16 cellular contexts compared by ENCODE assay signal in the genomic region with DNA sequence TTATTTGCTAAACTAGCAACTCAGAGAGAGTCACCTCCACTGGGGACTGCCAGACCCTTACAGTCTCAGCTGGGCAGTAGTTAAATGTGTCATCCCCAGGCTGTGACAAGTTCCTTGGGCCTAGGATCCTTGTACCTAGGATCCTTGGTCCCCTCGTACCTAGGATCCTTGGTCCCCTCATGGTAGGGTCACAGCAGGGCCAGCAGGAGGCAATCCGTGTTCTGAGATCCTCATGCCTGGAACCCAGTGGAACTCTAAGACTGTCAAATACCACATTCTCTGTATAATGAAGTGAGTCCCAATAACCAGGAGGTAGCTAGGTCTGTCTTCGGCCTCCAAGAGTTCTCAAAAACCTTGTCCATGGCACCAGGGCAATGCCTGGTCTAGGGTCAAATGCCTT.
"Had no signal": no experiment of that assay in that cellular context is flagged by ENCODE, and none has a peak within 500 bp of the region (broad histone marks: within the 10 kb centered on the region; RNA-seq: fewer than 3 reads in every experiment).

No MANE protein-coding gene starts in this region.

- H3K36me3 ChIP-seq: adrenal gland, cardiac muscle cell, thoracic aorta had no signal

- H3K27me3 Mint-ChIP-seq: activated T-cell treated with anti-CD3 and anti-CD28 coated beads, Interleukin-2, amount 50 U/mL, for 24 hours had no signal

- H3K4me1 Mint-ChIP-seq: activated naive CD4-positive, alpha-beta T cell treated with anti-CD3 and anti-CD28 coated beads, Interleukin-2, amount 50 U/mL, for 24 hours; stimulated activated naive CD8-positive, alpha-beta T cell treated with anti-CD3 and anti-CD28 coated beads, Interleukin-15, amount 100 ng/mL, for 72 hours; T-cell had no signal

- ATAC-seq: sciatic nerve; stimulated activated naive CD8-positive, alpha-beta T cell treated with anti-CD3 and anti-CD28 coated beads, Interleukin-15, amount 100 ng/mL, for 72 hours; T-cell had no signal

- H3K4me3 ChIP-seq: adrenal gland, cardiac muscle cell, dorsolateral prefrontal cortex, thoracic aorta had no signal

- H3K9me3 ChIP-seq: adrenal gland, thoracic aorta had no signal

- H3K4me3 Mint-ChIP-seq: activated naive CD4-positive, alpha-beta T cell treated with anti-CD3 and anti-CD28 coated beads, Interleukin-2, amount 50 U/mL, for 24 hours; activated T-cell treated with anti-CD3 and anti-CD28 coated beads, Interleukin-2, amount 50 U/mL, for 24 hours; neural crest cell; stimulated activated naive CD8-positive, alpha-beta T cell treated with anti-CD3 and anti-CD28 coated beads, Interleukin-15, amount 100 ng/mL, for 72 hours; T-cell had no signal

- H3K36me3 Mint-ChIP-seq: activated naive CD4-positive, alpha-beta T cell treated with anti-CD3 and anti-CD28 coated beads, Interleukin-2, amount 50 U/mL, for 24 hours; T-cell had no signal

- H3K27ac ChIP-seq: adrenal gland, cardiac muscle cell, dorsolateral prefrontal cortex, thoracic aorta had no signal

- H3K27me3 ChIP-seq: adrenal gland, cardiac muscle cell had no signal

- H3K27ac Mint-ChIP-seq: activated naive CD4-positive, alpha-beta T cell treated with anti-CD3 and anti-CD28 coated beads, Interleukin-2, amount 50 U/mL, for 24 hours; activated T-cell treated with anti-CD3 and anti-CD28 coated beads, Interleukin-2, amount 50 U/mL, for 24 hours; stimulated activated naive CD8-positive, alpha-beta T cell treated with anti-CD3 and anti-CD28 coated beads, Interleukin-15, amount 100 ng/mL, for 72 hours; T-cell had no signal

- DNase-seq: activated CD4-positive, alpha-beta T cell treated with anti-CD3 and anti-CD28 coated beads, Interleukin-2, amount 50 U/mL, for 48 hours; activated effector memory CD4-positive, alpha-beta T cell treated with anti-CD3 and anti-CD28 coated beads, Interleukin-2, amount 50 U/mL, for 16 hours; activated T-cell treated with anti-CD3 and anti-CD28 coated beads, Interleukin-2, amount 50 U/mL, for 24 hours; dorsolateral prefrontal cortex; erythroblast; islet precursor cell; stimulated activated CD4-positive, alpha-beta T cell treated with anti-CD3 and anti-CD28 coated beads, Interleukin-1b, Interleukin-23, amount 100 ng/mL, for 48 hours; stimulated activated naive CD8-positive, alpha-beta T cell treated with anti-CD3 and anti-CD28 coated beads, Interleukin-15, amount 100 ng/mL, for 72 hours; T-cell; T-helper 9 cell had no signal

- H3K9me3 Mint-ChIP-seq: activated naive CD4-positive, alpha-beta T cell treated with anti-CD3 and anti-CD28 coated beads, Interleukin-2, amount 50 U/mL, for 24 hours; activated T-cell treated with anti-CD3 and anti-CD28 coated beads, Interleukin-2, amount 50 U/mL, for 24 hours; stimulated activated naive CD8-positive, alpha-beta T cell treated with anti-CD3 and anti-CD28 coated beads, Interleukin-15, amount 100 ng/mL, for 72 hours; T-cell had no signal

- H3K4me1 ChIP-seq: adrenal gland had no signal
